In genomic region chr15:70111203-70112017, GRCh38 we compare ENCODE assay signal across 9 cellular contexts. TPM values are rescaled to one million over a fixed set of nuclear protein-coding genes. Genes with fewer than 3 reads are reported as not detected.
DNase-seq lines count a peak whose midpoint lies in the region; ATAC-seq and TF ChIP-seq lines count a peak whose summit lies in the region.
"Had no signal": no experiment of that assay in that cellular context is flagged by ENCODE, and none has a peak within 500 bp of the region (broad histone marks: within the 10 kb centered on the region; RNA-seq: fewer than 3 reads in every experiment).

No MANE protein-coding gene starts in this region.

- CTCF ChIA-PET in A673 (lab: Charles Lee): interaction anchor here (0.7 kb wide), 2 partner anchors 10 to 12 kb away, joined by 3 read pairs; no protein-coding TSS in a partner anchor

- no peaks in the 10 kb centered on the region for H3K27me3 ChIP-seq in A673 (replicated peaks; ENCODE audit: insufficient read depth, low read depth, low read length, poor library complexity)

- intact Hi-C loops in A673 (cut with micrococcal nuclease; ENCODE audit: unreplicated experiment) (loop anchor here (1.0 kb wide), 1 partner anchor 10 kb away; no protein-coding TSS in a partner anchor), mucosa of descending colon (cut with DNase I, micrococcal nuclease) (no loop called here)

- ATAC-seq in mucosa of descending colon (peak; percentile 90), GM18909 (IDR thresholded peaks at IDR 0.05; ENCODE audit: poor library complexity, unreplicated experiment) (no peak), GM21717 (IDR thresholded peaks at IDR 0.05; ENCODE audit: unreplicated experiment) (no peak)

- POLR2A ChIA-PET in A673 (lab: Charles Lee; ENCODE audit: low non-redundant PET): interaction anchor here (0.7 to 0.8 kb wide), 2 partner anchors 12 to 134 kb away, joined by 4 to 5 read pairs; no protein-coding TSS in a partner anchor

- no TSS peak for BruUV-seq in A673 (replicated peaks; lab: Mats Ljungman, UMichigan)

- DNase-seq in A673 (ENCODE audit: low spot score) (peak; percentile 91), KG1 (lab: John Stamatoyannopoulos, UW) (peak; percentile 36), epithelial cell of esophagus (ENCODE audit: low read depth) (peak; percentile 74), mucosa of descending colon (peak in 2 of 3 donors; percentile 67 to 88), NCI-H748 treated with DMSO at 0.1 percent for 48 hours (lab: John Stamatoyannopoulos, UW) (no peak)

- peaks cover 13% of the 10 kb centered on the region for H3K4me1 ChIP-seq in A673 (ENCODE audit: insufficient read depth, low read length, poor library complexity, severe bottlenecking)
- peaks cover 11% of the 10 kb centered on the region for H3K4me1 ChIP-seq in mucosa of descending colon (ENCODE audit: low read depth)

- H3K36me3 ChIP-seq in A673 (ENCODE audit: insufficient read depth, low read length, poor library complexity, severe bottlenecking) (no peaks in the 10 kb centered on the region), mucosa of descending colon (ENCODE audit: low read depth) (no peaks in the 10 kb centered on the region)
- H3K36me3 ChIP-seq: BLaER1 treated with 17β-estradiol and CSF1 and Interleukin-3, amounts not matched to agents 10 nM and 100 nM had no signal

- H3K9me3 ChIP-seq in A673 (ENCODE audit: low read depth, low read length, poor library complexity, severe bottlenecking) (no peaks in the 10 kb centered on the region), mucosa of descending colon (no peaks in the 10 kb centered on the region)

- peak overlapping the region; percentile 80 for H3K27ac ChIP-seq in A673 (ENCODE audit: low read depth, low read length, poor library complexity, severe bottlenecking)
- H3K27ac ChIP-seq: BLaER1 treated with 17β-estradiol and CSF1 and Interleukin-3, amounts not matched to agents 10 nM and 100 nM had no signal

- TF ChIP-seq CTCF in A673 (conservative IDR thresholded peaks at IDR 0.05; ENCODE audit: low read depth, low read length): no peak
- no peak for TF ChIP-seq CTCF in epithelial cell of esophagus (IDR thresholded peaks at IDR 0.05; ENCODE audit: insufficient read depth, low read depth, low read length, missing control alignments)
- no peak for TF ChIP-seq CTCF in mucosa of descending colon (IDR thresholded peaks at IDR 0.05)

- peak overlapping the region; percentile 26 for H3K4me3 ChIP-seq in A673 (ENCODE audit: low read depth, low read length, poor library complexity, severe bottlenecking)
- no peak overlapping the region for H3K4me3 ChIP-seq in epithelial cell of esophagus (ENCODE audit: low read length)
- no peak overlapping the region for H3K4me3 ChIP-seq in mucosa of descending colon
- H3K4me3 ChIP-seq: BLaER1 treated with 17β-estradiol and CSF1 and Interleukin-3, amounts not matched to agents 10 nM and 100 nM had no signal

TF ChIP-seq in PFSK-1, 5 proteins besides CTCF, POLR2A, EP300 and RAD21:
- TF ChIP-seq REST (IDR thresholded peaks at IDR 0.05; ENCODE audit: insufficient read depth in 1 of 2, low read depth in 2 of 2, low read length in 2 of 2) (no peak), SIN3A (IDR thresholded peaks at IDR 0.05; ENCODE audit: borderline replicate concordance, insufficient read depth, low read length) (peak; percentile 66; the same call in 1 of the 2 replicates), FOXP2 (optimal IDR thresholded peaks at IDR 0.05; ENCODE audit: borderline replicate concordance, extremely low read depth, extremely low read length, insufficient read depth) (peak; percentile 21), TAF1 (IDR thresholded peaks at IDR 0.05; ENCODE audit: borderline replicate concordance, insufficient read depth, low read length) (peak; percentile 75; the same call in 1 of the 2 replicates), POLR2AphosphoS5 (IDR thresholded peaks at IDR 0.05; ENCODE audit: low read depth, low read length) (peak; percentile 77; the same call in 1 of the 2 replicates)

RNA-seq across cellular contexts. Expression of gene TLE3, which starts 13.7 kb away (rescaled TPM):
- 90.4 and 98.1 TPM in 2 replicates for total RNA-seq in A673 (2021)
- polyA plus RNA-seq in PFSK-1 (2012; ENCODE audit: insufficient read length, low read depth): 150 TPM
- total RNA-seq in mucosa of descending colon: 100 to 1,000 TPM in 2 of 3 donors, 10 to 100 TPM in 1; 77.6 to 123 (median 103) TPM
